8 cellular contexts compared by ENCODE assay signal in genomic region chr3:186570096-186570940, GRCh38. TPM values are rescaled to one million over a fixed set of nuclear protein-coding genes. Genes with fewer than 3 reads are reported as not detected.
DNase-seq lines count a peak whose midpoint lies in the region; ATAC-seq, FAIRE-seq and TF ChIP-seq lines count a peak whose summit lies in the region.

Gene DNAJB11, plus strand, starts transcription at chr3:186570720. Its CDS starts 178 bp downstream, at chr3:186570898.

- peaks cover 22% of the 10 kb centered on the region for H3K36me3 ChIP-seq in BE2C

- DNase-seq in BE2C (peak; percentile 99), GM19240 (ENCODE audit: insufficient read length, low spot score) (peak; percentile 92), NCI-H526 (lab: John Stamatoyannopoulos, UW) (peak; percentile 99), kidney glomerular epithelial cell (lab: John Stamatoyannopoulos, UW) (peak; percentile 99)
- DNase-seq in activated CD4-positive, alpha-beta T cell treated with anti-CD3 and anti-CD28 coated beads for 48 hours = peak; percentile 99
- DNase-seq in stimulated activated CD4-positive, alpha-beta T cell treated with anti-CD3 and anti-CD28 coated beads, Interleukin-1b, Interleukin-23, amount 100 ng/mL, for 1 hour (ENCODE audit: low read depth in 2 of 2) = peak; percentile 88 to 90

- H3K9me3 ChIP-seq in BE2C = no peaks in the 10 kb centered on the region

- TF ChIP-seq CTCF in BE2C (IDR thresholded peaks at IDR 0.05; ENCODE audit: low read depth, low read length) = no peak

- H3K4me3 ChIP-seq in BE2C (ENCODE audit: low read depth, low read length) = peak within 1 kb of the TSS; percentile 92

- H3K4me1 ChIP-seq in BE2C = no peaks in the 10 kb centered on the region

- ATAC-seq in HG03460 (IDR thresholded peaks at IDR 0.05; ENCODE audit: unreplicated experiment) = peak; percentile 89

- no peaks in the 10 kb centered on the region for H3K27me3 ChIP-seq in BE2C

- peak; percentile 65 for FAIRE-seq in colon (lab: Jason Lieb, UNC)

RNA-seq across cellular contexts. Expression of gene DNAJB11, which starts in this region (rescaled TPM):
- polyA plus RNA-seq in BE2C (2012; ENCODE audit: insufficient read depth, insufficient read length, low read depth) = 156 TPM

Comparison
In these comparisons a context has a peak if more than half of its experiments do, and no peak if none do; other contexts are left out.
1. Peak in every context shown above with its lines: DNase-seq, ATAC-seq and H3K4me3 ChIP-seq.